ENCODE assay signal across 9 cellular contexts in genomic region chr18:23053756-23054457, GRCh38.
DNase-seq lines count a peak whose midpoint lies in the region; ATAC-seq and TF ChIP-seq lines count a peak whose summit lies in the region.
"Had no signal": no experiment of that assay in that cellular context is flagged by ENCODE, and none has a peak within 500 bp of the region (broad histone marks: within the 10 kb centered on the region; RNA-seq: fewer than 3 reads in every experiment).

No MANE protein-coding gene starts in this region.

- ATAC-seq in T-helper 17 cell (no peak), right cardiac atrium (peak; percentile 63 to 77)

- no peak for TF ChIP-seq EP300 in esophagus muscularis mucosa (IDR thresholded peaks at IDR 0.05)

- no peak for TF ChIP-seq POLR2A in esophagus muscularis mucosa (IDR thresholded peaks at IDR 0.05; ENCODE audit: low read depth)
- TF ChIP-seq POLR2A in uterus (IDR thresholded peaks at IDR 0.05): no peak

- intact Hi-C loops in right cardiac atrium (cut with DNase I): loop anchor here in 1 of 4 donors (10.0 kb wide), 1 partner anchor 71 kb away; no protein-coding TSS in a partner anchor
- intact Hi-C loops in esophagus muscularis mucosa (cut with DNase I): no loop called here
- intact Hi-C loops in uterus (cut with DNase I; ENCODE audit: low total_unique reads): no loop called here

- TF ChIP-seq CTCF in type B pancreatic cell (conservative IDR thresholded peaks at IDR 0.05) (peak; percentile 64), esophagus muscularis mucosa (IDR thresholded peaks at IDR 0.05) (peak in 1 of 3 experiments; percentile 28), uterus (IDR thresholded peaks at IDR 0.05) (no peak)

- H3K27ac ChIP-seq in right cardiac atrium (ENCODE audit: low read length) (no peak overlapping the region), esophagus muscularis mucosa (replicated peaks in 1 of 4) (no peak overlapping the region), uterus (no peak overlapping the region)

- H3K4me1 ChIP-seq in right cardiac atrium (ENCODE audit: control insufficient read depth, insufficient read depth, low read length) (peaks cover 5% of the 10 kb centered on the region), esophagus muscularis mucosa (peaks cover 4 to 15% (median 11%) of the 10 kb centered on the region in 4 donors), uterus (no peaks in the 10 kb centered on the region)

- no peaks in the 10 kb centered on the region for H3K36me3 ChIP-seq in esophagus muscularis mucosa
- H3K36me3 ChIP-seq in uterus: no peaks in the 10 kb centered on the region

- no peak overlapping the region for H3K27ac Mint-ChIP-seq in T-helper 17 cell
- H3K27ac Mint-ChIP-seq in type B pancreatic cell: no peak overlapping the region
- H3K27ac Mint-ChIP-seq: B cell had no signal

- H3K4me3 Mint-ChIP-seq in T-helper 17 cell: peak overlapping the region; percentile 21
- H3K4me3 Mint-ChIP-seq in type B pancreatic cell: no peak overlapping the region
- H3K4me3 Mint-ChIP-seq: B cell had no signal

- H3K9me3 ChIP-seq in T-helper 17 cell (ENCODE audit: control insufficient read depth, low read length, poor library complexity, severe bottlenecking) (no peaks in the 10 kb centered on the region), right cardiac atrium (ENCODE audit: control insufficient read depth, low read length) (no peaks in the 10 kb centered on the region), esophagus muscularis mucosa (no peaks in the 10 kb centered on the region), uterus (no peaks in the 10 kb centered on the region)

- peaks cover 17% of the 10 kb centered on the region for H3K27me3 Mint-ChIP-seq in T-helper 17 cell
- peaks cover 6% of the 10 kb centered on the region for H3K27me3 Mint-ChIP-seq in type B pancreatic cell

- WGBS in right cardiac atrium: 36% methylated on average over 16 of the region's 16 CpGs
- WGBS in esophagus muscularis mucosa: 32% methylated on average over 16 of the region's 16 CpGs

- H3K4me1 Mint-ChIP-seq in T-helper 17 cell (peaks cover 17% of the 10 kb centered on the region), type B pancreatic cell (ENCODE audit: unreplicated experiment) (peaks cover 17% of the 10 kb centered on the region)
- H3K4me1 Mint-ChIP-seq: B cell had no signal

- no peaks in the 10 kb centered on the region for H3K9me3 Mint-ChIP-seq in type B pancreatic cell

- H3K4me3 ChIP-seq in right cardiac atrium (ENCODE audit: low read length): no peak overlapping the region
- no peak overlapping the region for H3K4me3 ChIP-seq in esophagus muscularis mucosa
- no peak overlapping the region for H3K4me3 ChIP-seq in uterus

- H3K36me3 Mint-ChIP-seq in T-helper 17 cell (ENCODE audit: low read depth) (no peaks in the 10 kb centered on the region), type B pancreatic cell (no peaks in the 10 kb centered on the region)

- no peaks in the 10 kb centered on the region for H3K27me3 ChIP-seq in right cardiac atrium (ENCODE audit: control insufficient read depth, insufficient read depth)
- no peaks in the 10 kb centered on the region for H3K27me3 ChIP-seq in esophagus muscularis mucosa
- H3K27me3 ChIP-seq in uterus: no peaks in the 10 kb centered on the region

- DNase-seq in NCI-H748 (lab: John Stamatoyannopoulos, UW; ENCODE audit: unreplicated experiment): peak; percentile 51
- DNase-seq in NCI-H748 treated with DMSO at 0.1 percent for 48 hours (lab: John Stamatoyannopoulos, UW): no peak
- no peak for DNase-seq in T-helper 17 cell
- DNase-seq in right cardiac atrium: peak in 1 of 3 donors; percentile 61
- no peak for DNase-seq in type B pancreatic cell (ENCODE audit: extremely low spot score, unreplicated experiment)
- no peak for DNase-seq in foreskin melanocyte
- DNase-seq in esophagus muscularis mucosa (ENCODE audit: extremely low spot score): no peak
- DNase-seq in uterus: no peak
